Comparison of ENCODE assay signal across 1 cellular context in genomic region chr18:48859311-48860275, GRCh38.
TF ChIP-seq lines count a peak whose summit lies in the region.

No MANE protein-coding gene starts in this region.

TF ChIP-seq in SK-N-SH treated with all-trans-retinoic acid at 6 μM for 48 hours, 23 proteins besides CTCF, POLR2A, EP300 and RAD21 (continued from another document):
- 0 out of 2 replicates have a peak, but pooled peaks have one; percentile 51 for TF ChIP-seq TSHZ2 (CRISPR knock-in tag; IDR thresholded peaks at IDR 0.05)
- no peak for TF ChIP-seq ARNTL (CRISPR knock-in tag; IDR thresholded peaks at IDR 0.05; ENCODE audit: borderline replicate concordance, low read depth)
- no peak for TF ChIP-seq GLIS3 (CRISPR knock-in tag; IDR thresholded peaks at IDR 0.05)
